ENCODE assay signal across 19 cellular contexts in genomic region chr15:84608707-84609284, GRCh38. TPM values are rescaled to one million over a fixed set of nuclear protein-coding genes. Genes with fewer than 3 reads are reported as not detected.
A peak's percentile ranks its signal among the peaks of the same experiment; 100 is the strongest.
DNase-seq lines count a peak whose midpoint lies in the region; ATAC-seq and TF ChIP-seq lines count a peak whose summit lies in the region.
"Had no signal": no experiment of that assay in that cellular context is flagged by ENCODE, and none has a peak within 500 bp of the region (broad histone marks: within the 10 kb centered on the region; RNA-seq: fewer than 3 reads in every experiment).

No MANE protein-coding gene starts in this region.

- 0 out of 2 replicates have a peak overlapping the region, but pooled peaks have one; percentile 12 for H3K4me3 Mint-ChIP-seq in WTC11
- no peak overlapping the region for H3K4me3 Mint-ChIP-seq in stimulated activated effector memory CD8-positive, alpha-beta T cell treated with anti-CD3 and anti-CD28 coated beads, Interleukin-12 subunit alpha, Interleukin-12 subunit beta, amount 100 ng/mL, for 72 hours
- H3K4me3 Mint-ChIP-seq: CD4-positive, CD25-positive, alpha-beta regulatory T cell had no signal

- H3K27me3 Mint-ChIP-seq in WTC11 (ENCODE audit: low read depth): no peaks in the 10 kb centered on the region
- H3K27me3 Mint-ChIP-seq: CD4-positive, CD25-positive, alpha-beta regulatory T cell; CD8-positive, alpha-beta memory T cell had no signal

- ATAC-seq in Right ventricle myocardium inferior (no peak), WTC11 (peak; percentile 26), HG03159 (IDR thresholded peaks at IDR 0.05; ENCODE audit: unreplicated experiment) (no peak)
- no peak for ATAC-seq in stimulated activated effector memory CD8-positive, alpha-beta T cell treated with anti-CD3 and anti-CD28 coated beads, Interleukin-12 subunit alpha, Interleukin-12 subunit beta, amount 100 ng/mL, for 72 hours
- ATAC-seq: HCT116 had no signal

- H3K4me1 Mint-ChIP-seq in WTC11: peaks cover 80% of the 10 kb centered on the region
- H3K4me1 Mint-ChIP-seq in stimulated activated effector memory CD8-positive, alpha-beta T cell treated with anti-CD3 and anti-CD28 coated beads, Interleukin-12 subunit alpha, Interleukin-12 subunit beta, amount 100 ng/mL, for 72 hours: peaks cover 61% of the 10 kb centered on the region

- CTCF ChIA-PET in WTC11 (lab: Charles Lee): interaction anchor here (1.0 to 2.6 kb wide), 2 partner anchors 10 to 21 kb away, joined by 8 to 12 read pairs; no protein-coding TSS in a partner anchor

- intact Hi-C loops in cardiac septum (cut with DNase I): no loop called here
- intact Hi-C loops in Right ventricle myocardium inferior (cut with DNase I): loop anchor here (10.0 kb wide), 1 partner anchor 436 kb away; no protein-coding TSS in a partner anchor
- intact Hi-C loops in posterior vena cava (cut with DNase I): loop anchor here (10.0 kb wide), 2 partner anchors 136 to 316 kb away; partner anchors contain the start of gene ZNF592 (in 1 of the 2)

- TF ChIP-seq CTCF in WTC11 (IDR thresholded peaks at IDR 0.05): no peak

- H3K27ac Mint-ChIP-seq in WTC11: 0 out of 2 replicates have a peak overlapping the region, but pooled peaks have one; percentile 66
- H3K27ac Mint-ChIP-seq in stimulated activated effector memory CD8-positive, alpha-beta T cell treated with anti-CD3 and anti-CD28 coated beads, Interleukin-12 subunit alpha, Interleukin-12 subunit beta, amount 100 ng/mL, for 72 hours: peak overlapping the region; percentile 79

- peak; percentile 19 for DNase-seq in cardiac septum (ENCODE audit: low spot score)
- no peak for DNase-seq in Right ventricle myocardium inferior (ENCODE audit: missing footprints)
- no peak for DNase-seq in WTC11 (ENCODE audit: low spot score)
- DNase-seq in posterior vena cava (ENCODE audit: low spot score): peak; percentile 3
- DNase-seq in stimulated activated effector memory CD8-positive, alpha-beta T cell treated with anti-CD3 and anti-CD28 coated beads, Interleukin-12 subunit alpha, Interleukin-12 subunit beta, amount 100 ng/mL, for 72 hours (ENCODE audit: low spot score in 2 of 2): no peak
- DNase-seq in effector CD8-positive, alpha-beta T cell (lab: John Stamatoyannopoulos, UW): no peak
- no peak for DNase-seq in NCI-H345 (lab: John Stamatoyannopoulos, UW)
- DNase-seq: ACHN; BE2C; C1 segment of cervical spinal cord; CD4-positive, CD25-positive, alpha-beta regulatory T cell; CD8-positive, alpha-beta memory T cell; COR-L47; DMS 273 treated with DMSO at 0.1 percent for 48 hours; DMS53; DND-41; EL had no signal

- POLR2A ChIA-PET in WTC11 (lab: Charles Lee): interaction anchor here (0.5 kb wide), 1 partner anchor 199 kb away, joined by 5 read pairs; no protein-coding TSS in a partner anchor

- peaks cover 62% of the 10 kb centered on the region for H3K36me3 Mint-ChIP-seq in WTC11
- H3K36me3 Mint-ChIP-seq in stimulated activated effector memory CD8-positive, alpha-beta T cell treated with anti-CD3 and anti-CD28 coated beads, Interleukin-12 subunit alpha, Interleukin-12 subunit beta, amount 100 ng/mL, for 72 hours: peaks cover 50% of the 10 kb centered on the region

- H3K9me3 Mint-ChIP-seq in WTC11: no peaks in the 10 kb centered on the region
- H3K9me3 Mint-ChIP-seq in stimulated activated effector memory CD8-positive, alpha-beta T cell treated with anti-CD3 and anti-CD28 coated beads, Interleukin-12 subunit alpha, Interleukin-12 subunit beta, amount 100 ng/mL, for 72 hours: no peaks in the 10 kb centered on the region
- H3K9me3 Mint-ChIP-seq: CD4-positive, CD25-positive, alpha-beta regulatory T cell; CD8-positive, alpha-beta memory T cell had no signal

TF ChIP-seq in WTC11, 78 proteins besides CTCF, POLR2A, EP300 and RAD21 (continues in another document):
- no peak for TF ChIP-seq ESRRA (CRISPR knock-in tag; IDR thresholded peaks at IDR 0.05; ENCODE audit: borderline replicate concordance)
- TF ChIP-seq E2F5 (CRISPR knock-in tag; IDR thresholded peaks at IDR 0.05): no peak
- TF ChIP-seq TEAD4 (CRISPR knock-in tag; IDR thresholded peaks at IDR 0.05): no peak
- no peak for TF ChIP-seq CREB1 (CRISPR knock-in tag; IDR thresholded peaks at IDR 0.05)
- TF ChIP-seq SMAD3 (CRISPR knock-in tag; IDR thresholded peaks at IDR 0.05; ENCODE audit: borderline replicate concordance): no peak
- no peak for TF ChIP-seq ZNF232 (CRISPR knock-in tag; IDR thresholded peaks at IDR 0.05)
- TF ChIP-seq TEAD1 (CRISPR knock-in tag; IDR thresholded peaks at IDR 0.05): no peak
- no peak for TF ChIP-seq TP53 (CRISPR knock-in tag; IDR thresholded peaks at IDR 0.05)
- TF ChIP-seq HMGA2 (CRISPR knock-in tag; IDR thresholded peaks at IDR 0.05): no peak
- no peak for TF ChIP-seq ZSCAN18 (CRISPR knock-in tag; IDR thresholded peaks at IDR 0.05)
- no peak for TF ChIP-seq JUN (CRISPR knock-in tag; IDR thresholded peaks at IDR 0.05)
- TF ChIP-seq STAT6 (CRISPR knock-in tag; conservative IDR thresholded peaks at IDR 0.05; ENCODE audit: low read depth): no peak
- no peak for TF ChIP-seq ZBTB43 (CRISPR knock-in tag; IDR thresholded peaks at IDR 0.05)
- TF ChIP-seq E2F1 (CRISPR knock-in tag; IDR thresholded peaks at IDR 0.05): no peak

RNA-seq across cellular contexts. Expression of gene ZSCAN2, which starts 8.0 kb away (rescaled TPM):
- total RNA-seq in cardiac septum: 4.6 TPM
- total RNA-seq in Right ventricle myocardium inferior: 5.7 TPM
- total RNA-seq in WTC11 (2021): 39.6 to 51.9 TPM (median 44.4 TPM) in 3 replicates
- 1 to 10 TPM; 3.0 to 4.7 TPM for total RNA-seq in posterior vena cava

RNA-seq across cellular contexts. Expression of gene WDR73, which starts 45.3 kb away (rescaled TPM):
- total RNA-seq in cardiac septum: 15.2 TPM
- 12.8 TPM for total RNA-seq in Right ventricle myocardium inferior
- 21.2 to 22.6 TPM (median 21.4 TPM) in 3 replicates for total RNA-seq in WTC11 (2021)
- total RNA-seq in posterior vena cava: 10 to 100 TPM; 18.0 to 18.7 TPM

RNA-seq across cellular contexts. Expression of gene NMB, which starts 49.2 kb away (rescaled TPM):
- total RNA-seq in cardiac septum: 2.6 TPM
- total RNA-seq in Right ventricle myocardium inferior: 3.9 TPM
- total RNA-seq in WTC11 (2021): 14.9 to 16.2 TPM (median 15.3 TPM) in 3 replicates
- total RNA-seq in posterior vena cava: 1 to 10 TPM; 5.7 to 8.7 TPM

Comparison
In these comparisons a context has a peak if more than half of its experiments do, and no peak if none do; other contexts are left out.
1. DNase-seq: peak in cardiac septum (single experiment) and posterior vena cava (single experiment); none in Right ventricle myocardium inferior (single experiment), WTC11 (single experiment), stimulated activated effector memory CD8-positive, alpha-beta T cell treated with anti-CD3 and anti-CD28 coated beads, Interleukin-12 subunit alpha, Interleukin-12 subunit beta, amount 100 ng/mL, for 72 hours (0 of 2), effector CD8-positive, alpha-beta T cell (single experiment) and NCI-H345 (single experiment).